Comparison of ENCODE assay signal across 1 cellular context in the genomic region with DNA sequence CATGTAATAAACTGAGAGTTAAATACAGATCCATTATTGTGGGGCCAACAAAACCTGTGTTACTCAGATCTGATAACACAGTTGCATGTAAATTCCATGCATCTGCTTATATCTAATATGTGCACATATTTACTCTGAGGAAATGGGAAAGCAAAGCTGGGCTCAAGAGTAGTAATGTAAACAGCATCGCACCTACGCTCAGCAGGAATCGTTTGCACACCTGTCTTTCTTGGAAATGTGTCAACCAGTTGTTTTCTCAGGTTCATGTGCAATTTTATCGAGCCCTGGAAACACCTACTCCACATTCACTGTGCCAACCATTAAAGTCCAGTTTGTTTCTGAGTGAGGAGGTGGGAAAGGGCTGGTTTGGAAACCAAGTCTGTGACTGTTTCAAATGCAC.
TF ChIP-seq lines count a peak whose summit lies in the region.

No MANE protein-coding gene starts in this region.

TF ChIP-seq in HepG2, 621 proteins besides CTCF, POLR2A, EP300 and RAD21 (continued from another document):
- TF ChIP-seq SALL1 (CRISPR knock-in tag; IDR thresholded peaks at IDR 0.05): no peak
- no peak for TF ChIP-seq JDP2 (CRISPR knock-in tag; IDR thresholded peaks at IDR 0.05; ENCODE audit: borderline replicate concordance)
- no peak for TF ChIP-seq HDAC2 (CRISPR knock-in tag; IDR thresholded peaks at IDR 0.05)
- TF ChIP-seq ZNF646 (CRISPR knock-in tag; IDR thresholded peaks at IDR 0.05): no peak
TF ChIP-seq in HepG2: peak in this region for 0.
